19 cellular contexts compared by ENCODE assay signal in the genomic region with DNA sequence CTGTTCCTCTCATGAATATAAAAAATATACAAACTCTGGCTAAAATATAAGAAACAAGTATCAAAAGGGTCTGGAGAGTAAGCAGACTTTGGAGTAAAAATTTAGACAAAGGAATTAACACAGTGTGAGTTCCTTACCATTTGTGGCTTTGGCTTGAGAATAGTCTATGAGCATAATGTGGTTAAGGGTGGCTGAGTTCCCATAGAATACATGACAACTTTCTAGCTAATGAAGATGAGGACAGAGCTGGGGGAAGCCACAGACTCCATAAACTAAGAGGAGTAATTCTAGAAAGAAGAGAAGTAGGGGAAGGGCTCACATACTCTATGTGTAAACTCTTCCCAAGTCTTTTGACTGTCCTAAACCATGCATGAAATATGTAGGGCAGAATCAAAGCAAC.
A peak's percentile ranks its signal among the peaks of the same experiment; 100 is the strongest.
DNase-seq lines count a peak whose midpoint lies in the region; ATAC-seq, FAIRE-seq and TF ChIP-seq lines count a peak whose summit lies in the region.
"Had no signal": no experiment of that assay in that cellular context is flagged by ENCODE, and none has a peak within 500 bp of the region (broad histone marks: within the 10 kb centered on the region; RNA-seq: fewer than 3 reads in every experiment).

No MANE protein-coding gene starts in this region.

- H3K27me3 Mint-ChIP-seq in Calu3 (ENCODE audit: unreplicated experiment): no peaks in the 10 kb centered on the region

- H3K4me3 ChIP-seq in adrenal gland: no peak overlapping the region
- H3K4me3 ChIP-seq: SJSA1 had no signal

- H3K27ac ChIP-seq in adrenal gland: no peak overlapping the region
- H3K27ac ChIP-seq: SJSA1 had no signal

- no peak for TF ChIP-seq POLR2A in adrenal gland (IDR thresholded peaks at IDR 0.05)

- H3K27ac Mint-ChIP-seq in Calu3 (ENCODE audit: unreplicated experiment): no peak overlapping the region
- H3K27ac Mint-ChIP-seq: B cell; CD4-positive, alpha-beta T cell; IgD-negative memory B cell had no signal

- intact Hi-C loops in Calu3 (cut with micrococcal nuclease; ENCODE audit: unreplicated experiment) (no loop called here), adrenal gland (cut with DNase I) (no loop called here)

- no peaks in the 10 kb centered on the region for H3K4me1 ChIP-seq in adrenal gland (replicated peaks in 1 of 2)
- H3K4me1 ChIP-seq: SJSA1 had no signal

- H3K4me3 Mint-ChIP-seq in Calu3 (ENCODE audit: low read depth, unreplicated experiment): no peak overlapping the region
- H3K4me3 Mint-ChIP-seq: B cell; CD4-positive, alpha-beta T cell; IgD-negative memory B cell had no signal

- peak; percentile 52 for ATAC-seq in GM18511 (IDR thresholded peaks at IDR 0.05; ENCODE audit: unreplicated experiment)
- peak; percentile 54 for ATAC-seq in HG02852 (IDR thresholded peaks at IDR 0.05; ENCODE audit: unreplicated experiment)
- no peak for ATAC-seq in GM18519 (IDR thresholded peaks at IDR 0.05; ENCODE audit: low FRiP score, unreplicated experiment)

- H3K9me3 Mint-ChIP-seq in Calu3 (ENCODE audit: low read depth, unreplicated experiment): no peaks in the 10 kb centered on the region
- H3K9me3 Mint-ChIP-seq: CD4-positive, alpha-beta T cell had no signal

- no TSS peak for BruUV-seq in Calu3 (replicated peaks; lab: Mats Ljungman, UMichigan)

- no peaks in the 10 kb centered on the region for H3K27me3 ChIP-seq in adrenal gland
- H3K27me3 ChIP-seq: SJSA1 had no signal

- DNase-seq in RCC 7860 (ENCODE audit: low spot score) (no peak), glomerular visceral epithelial cell (ENCODE audit: extremely low spot score) (peak; percentile 55), midbrain (lab: John Stamatoyannopoulos, UW) (no peak), Calu3 (no peak), adrenal gland (no peak)
- DNase-seq: CD4-positive, alpha-beta T cell; DMS 273 treated with DMSO at 0.1 percent for 48 hours; H7; NCI-H1436; NCI-H69; NK-92 treated with Interleukin-12 subunit alpha and Interleukin-12 subunit beta, amount 100 ng/mL, for 24 hours; OCI-M1 had no signal

- H3K36me3 Mint-ChIP-seq in Calu3 (ENCODE audit: insufficient read depth, unreplicated experiment): no peaks in the 10 kb centered on the region

- CTCF ChIA-PET in Calu3 (lab: Charles Lee): no interaction called here

- no peak for TF ChIP-seq CTCF in Calu3 (IDR thresholded peaks at IDR 0.05; ENCODE audit: unreplicated experiment)
- TF ChIP-seq CTCF in adrenal gland (IDR thresholded peaks at IDR 0.05): no peak

- peak; percentile 92 for FAIRE-seq in RCC 7860 (lab: Jason Lieb, UNC)
- FAIRE-seq: GM18507 had no signal

- no peaks in the 10 kb centered on the region for H3K4me1 Mint-ChIP-seq in Calu3 (ENCODE audit: low read depth, unreplicated experiment)
- H3K4me1 Mint-ChIP-seq: B cell had no signal

- no peaks in the 10 kb centered on the region for H3K36me3 ChIP-seq in adrenal gland (replicated peaks in 1 of 2)
- H3K36me3 ChIP-seq: SJSA1 had no signal

- H3K9me3 ChIP-seq in adrenal gland (replicated peaks in 1 of 3): no peaks in the 10 kb centered on the region
- H3K9me3 ChIP-seq: SJSA1 had no signal
